ENCODE assay signal across 8 cellular contexts in the genomic region with DNA sequence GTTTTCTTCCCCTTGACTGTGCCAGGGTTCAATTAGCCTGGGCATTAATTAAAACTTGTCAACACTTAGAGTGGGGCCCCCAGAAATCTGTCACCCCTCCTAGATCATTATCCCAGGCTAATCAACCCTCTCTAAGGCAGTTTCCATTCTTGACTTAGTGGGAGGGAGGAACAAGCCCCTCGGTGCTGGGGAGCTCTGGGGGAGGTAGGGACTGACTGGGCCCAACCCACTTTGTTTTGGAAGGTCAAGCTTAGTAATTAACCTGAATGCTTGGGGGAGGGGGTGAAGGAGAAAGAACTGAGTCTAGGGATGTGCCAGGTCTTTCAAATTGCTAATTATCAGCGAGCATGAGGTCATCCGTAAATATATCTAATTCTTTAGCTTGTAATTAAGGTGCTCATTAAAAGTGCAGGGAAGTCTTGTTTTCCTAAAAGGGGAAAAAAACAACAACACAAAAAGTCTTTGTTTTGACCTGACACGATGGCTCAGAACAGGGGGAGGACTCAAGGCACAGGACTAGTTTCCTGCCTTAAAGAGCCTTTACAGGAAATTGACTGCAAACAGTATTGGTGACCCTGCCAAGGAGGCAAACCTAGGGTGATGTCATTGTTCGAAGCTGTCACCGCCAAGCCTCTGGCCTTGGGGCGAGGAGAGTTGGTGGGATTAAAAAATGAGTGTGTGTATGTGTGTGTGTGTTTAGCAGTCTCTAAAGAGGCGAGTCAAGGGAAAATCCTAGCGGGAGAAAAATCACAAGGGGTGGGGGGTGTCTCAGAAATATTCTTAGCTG. TPM values are rescaled to one million over a fixed set of nuclear protein-coding genes. Genes with fewer than 3 reads are reported as not detected.
A peak's percentile ranks its signal among the peaks of the same experiment; 100 is the strongest.
DNase-seq lines count a peak whose midpoint lies in the region; ATAC-seq and TF ChIP-seq lines count a peak whose summit lies in the region.

No MANE protein-coding gene starts in this region.

- no peaks in the 10 kb centered on the region for H3K9me3 ChIP-seq in heart right ventricle

- DNase-seq in GM03348 (ENCODE audit: low spot score) (peak; percentile 41), LNCaP clone FGC (ENCODE audit: low read depth) (peak; percentile 58), heart right ventricle (peak in 1 of 2 donors; percentile 76), retinal pigment epithelial cell (ENCODE audit: low read depth) (peak; percentile 98)
- no peak for DNase-seq in activated CD8-positive, alpha-beta memory T cell treated with anti-CD3 and anti-CD28 coated beads for 24 hours

- ATAC-seq in heart right ventricle = peak; percentile 22 to 66 (median 48)
- no peak for ATAC-seq in HG03095 (IDR thresholded peaks at IDR 0.05; ENCODE audit: unreplicated experiment)
- no peak for ATAC-seq in HG03175 (IDR thresholded peaks at IDR 0.05; ENCODE audit: unreplicated experiment)

- intact Hi-C loops in heart right ventricle (cut with DNase I) = loop anchor here in 1 of 10 donors (5.0 kb wide), 1 partner anchor 40 kb away; no protein-coding TSS in a partner anchor

- TF ChIP-seq CTCF in LNCaP clone FGC (IDR thresholded peaks at IDR 0.05; ENCODE audit: control insufficient read depth, extremely low read depth, insufficient read depth) = no peak
- no peak for TF ChIP-seq CTCF in heart right ventricle (IDR thresholded peaks at IDR 0.05)
- TF ChIP-seq CTCF in retinal pigment epithelial cell (conservative IDR thresholded peaks at IDR 0.05; ENCODE audit: low read depth, low read length) = no peak

- no peaks in the 10 kb centered on the region for H3K27me3 ChIP-seq in heart right ventricle

- H3K4me3 ChIP-seq in LNCaP clone FGC (ENCODE audit: low read depth, low read length) (no peak overlapping the region), heart right ventricle (peak overlapping the region in 2 of 10 donors; percentile 5 to 7), retinal pigment epithelial cell (ENCODE audit: low read length) (no peak overlapping the region)

- H3K27ac ChIP-seq in adipose tissue (ENCODE audit: low read depth, low read length) = peak overlapping the region; percentile 78
- H3K27ac ChIP-seq in heart right ventricle = peak overlapping the region; percentile 88 to 99 (median 96)

- peaks cover 74 to 100% (median 100%) of the 10 kb centered on the region in 9 donors for H3K4me1 ChIP-seq in heart right ventricle

- WGBS in adipose tissue, 3 donors = 19 to 30% (median 29%) methylated on average over 9 of the region's 9 CpGs
- 21 to 22% methylated on average over 9 of the region's 9 CpGs for WGBS in heart right ventricle, 2 donors

- peaks cover 0 to 18% (median 0%) of the 10 kb centered on the region in 9 donors for H3K36me3 ChIP-seq in heart right ventricle

RNA-seq across cellular contexts. Expression of a gene that starts 19.4 kb away (rescaled TPM):
- polyA plus RNA-seq in adipose tissue = 100 to 1,000 TPM in 2 of 3 donors, 10 to 100 TPM in 1; 71.1 to 195 (median 101) TPM
- 100 to 1,000 TPM; 129 to 291 (median 149) TPM for total RNA-seq in heart right ventricle
- polyA plus RNA-seq in heart right ventricle = 100 to 1,000 TPM in 1 of 2 donors, 10 to 100 TPM in 1; 92.4 to 189 TPM

RNA-seq across cellular contexts. Expression of a gene that starts 47.9 kb away (rescaled TPM):
- polyA plus RNA-seq in adipose tissue = 100 to 1,000 TPM; 231 to 544 (median 410) TPM
- 100 to 1,000 TPM; 505 to 677 (median 631) TPM for total RNA-seq in heart right ventricle
- polyA plus RNA-seq in heart right ventricle = 100 to 1,000 TPM; 572 to 845 TPM

RNA-seq across cellular contexts. Expression of a gene that starts 49.1 kb away (rescaled TPM):
- polyA plus RNA-seq in adipose tissue (1 to 10 TPM; 1.0 to 3.1 (median 1.8) TPM), heart right ventricle (1 to 10 TPM in 1 of 2 donors, under 1 TPM in 1; 0.99 to 2.1 TPM)
- 1 to 10 TPM in 8 of 10 donors, under 1 TPM in 2; 0.52 to 9.1 (median 1.5) TPM for total RNA-seq in heart right ventricle

Comparison
In these comparisons a context has a peak if more than half of its experiments do, and no peak if none do; other contexts are left out.
1. ATAC-seq: peak in heart right ventricle (8 of 8); none in HG03095 (single experiment) and HG03175 (single experiment).